Comparison of ENCODE assay signal across 26 cellular contexts in genomic region chrX:9089652-9090051, GRCh38. TPM values are rescaled to one million over a fixed set of nuclear protein-coding genes. Genes with fewer than 3 reads are reported as not detected.
"Had no signal": no experiment of that assay in that cellular context is flagged by ENCODE, and none has a peak within 500 bp of the region (broad histone marks: within the 10 kb centered on the region; RNA-seq: fewer than 3 reads in every experiment).

No MANE protein-coding gene starts in this region.

- H3K27ac Mint-ChIP-seq: activated naive CD8-positive, alpha-beta T cell; activated T-cell treated with anti-CD3 and anti-CD28 coated beads, Interleukin-2, amount 50 U/mL, for 24 hours; activated T-helper 2 cell treated with anti-CD3 and anti-CD28 coated beads, Interferon-gamma antibody, Interleukin-2, Interleukin-4, amounts not matched to agents 10 μg/mL and 5 μg/mL and 100 μg/mL, durations not matched to agents 14 hours and 24 hours and 36 hours; endodermal cell; memory B cell had no signal

- H3K9me3 ChIP-seq: colonic mucosa, esophagus squamous epithelium, gastrocnemius medialis, testis, uterus had no signal

- H3K4me3 Mint-ChIP-seq: activated naive CD8-positive, alpha-beta T cell; activated T-cell treated with anti-CD3 and anti-CD28 coated beads, Interleukin-2, amount 50 U/mL, for 24 hours; endodermal cell; memory B cell had no signal

- H3K27me3 ChIP-seq: colonic mucosa, esophagus squamous epithelium, gastrocnemius medialis, testis, uterus had no signal

- H3K9me3 Mint-ChIP-seq: activated T-helper 2 cell treated with anti-CD3 and anti-CD28 coated beads, Interferon-gamma antibody, Interleukin-2, Interleukin-4, amounts not matched to agents 10 μg/mL and 5 μg/mL and 100 μg/mL, durations not matched to agents 14 hours and 24 hours and 36 hours; memory B cell had no signal

- H3K27ac ChIP-seq: colonic mucosa, esophagus squamous epithelium, gastrocnemius medialis, heart left ventricle, spleen, testis had no signal

- DNase-seq: activated CD4-positive, alpha-beta T cell treated with anti-CD3 and anti-CD28 coated beads for 1 hour; activated CD4-positive, alpha-beta T cell treated with anti-CD3 and anti-CD28 coated beads, Interleukin-2, amount 50 U/mL, for 4 hours; activated CD8-positive, alpha-beta memory T cell treated with anti-CD3 and anti-CD28 coated beads for 24 hours; activated CD8-positive, alpha-beta memory T cell treated with anti-CD3 and anti-CD28 coated beads, Interleukin-2, amount 50 U/mL, for 4 hours; activated naive CD4-positive, alpha-beta T cell; activated T-cell treated with anti-CD3 and anti-CD28 coated beads, Interleukin-2, amount 50 U/mL, for 24 hours; colonic mucosa; endodermal cell; esophagus squamous epithelium; gastrocnemius medialis; heart left ventricle; left cardiac atrium; nephron progenitor cell; nucleus accumbens; spleen; stimulated activated CD4-positive, alpha-beta T cell treated with anti-CD3 and anti-CD28 coated beads, Interleukin-4, amount 100 ng/mL, for 1 hour; stimulated activated naive CD4-positive, alpha-beta T cell; testis; trophoblast cell; uterus had no signal

- H3K4me1 ChIP-seq: colonic mucosa, esophagus squamous epithelium, gastrocnemius medialis, spleen, testis, uterus had no signal

- H3K36me3 ChIP-seq: colonic mucosa, esophagus squamous epithelium, gastrocnemius medialis, heart left ventricle, spleen, uterus had no signal

- H3K4me3 ChIP-seq: colonic mucosa, esophagus squamous epithelium, gastrocnemius medialis, heart left ventricle, spleen, testis, uterus had no signal

- H3K36me3 Mint-ChIP-seq: activated naive CD8-positive, alpha-beta T cell; memory B cell had no signal

- H3K27me3 Mint-ChIP-seq: activated naive CD8-positive, alpha-beta T cell; memory B cell had no signal

RNA-seq across cellular contexts. Expression of gene FAM9B, which starts 55.7 kb away (rescaled TPM):
- total RNA-seq: bronchial epithelial cell; colonic mucosa; endodermal cell; esophagus squamous epithelium; gastrocnemius medialis; heart left ventricle; left cardiac atrium; lower leg skin; T-helper 2 cell treated with Interferon-gamma antibody and Interleukin-4, amounts not matched to agents 100 ng/mL and 5 ng/mL, for 36 hours had no signal
- polyA plus RNA-seq: heart left ventricle had no signal
